ENCODE assay signal across 1 cellular context in the genomic region with DNA sequence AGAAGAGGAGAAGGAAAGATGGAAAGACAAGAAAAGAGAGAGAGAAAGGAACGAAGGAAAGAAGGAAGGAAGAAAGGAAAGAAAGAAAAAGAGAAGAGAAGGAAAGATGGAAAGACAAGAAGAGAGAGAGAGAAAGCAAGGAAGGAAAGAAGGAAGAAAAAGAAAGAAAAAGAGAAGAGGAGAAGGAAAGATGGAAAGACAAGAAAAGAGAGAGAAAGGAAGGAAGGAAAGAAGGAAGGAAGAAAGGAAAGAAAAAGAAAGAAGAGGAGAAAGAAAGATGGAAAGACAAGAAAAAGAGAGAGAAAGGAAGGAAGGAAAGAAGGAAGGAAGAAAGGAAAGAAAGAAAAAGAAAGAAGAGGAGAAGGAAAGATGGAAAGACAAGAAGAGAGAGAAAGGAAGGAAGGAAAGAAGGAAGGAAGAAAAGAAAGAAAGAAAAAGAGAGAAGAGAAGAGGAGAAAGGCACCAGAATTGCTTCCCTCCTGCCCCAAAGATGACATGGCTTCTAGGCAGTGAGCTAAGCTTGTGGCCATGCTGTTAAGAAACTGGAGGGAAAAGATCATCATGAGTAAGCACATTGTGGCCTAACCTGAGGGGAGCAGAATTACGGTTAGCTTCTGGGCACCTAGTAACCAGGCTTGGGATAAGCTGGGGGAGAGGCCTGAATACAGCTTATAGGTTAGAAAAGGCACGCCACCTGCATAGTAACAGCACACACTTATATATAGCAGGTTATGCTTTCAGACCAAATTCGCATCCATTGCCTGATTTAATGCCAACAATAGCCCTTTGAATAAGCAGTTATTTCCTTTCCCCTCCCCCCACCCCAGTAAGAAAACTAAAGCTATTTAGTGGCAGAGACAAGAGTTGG.
A peak's percentile ranks its signal among the peaks of the same experiment; 100 is the strongest.
TF ChIP-seq lines count a peak whose summit lies in the region.

No MANE protein-coding gene starts in this region.

TF ChIP-seq in HepG2, 621 proteins besides CTCF, POLR2A, EP300 and RAD21 (continues in another document):
- TF ChIP-seq EHMT2 (IDR thresholded peaks at IDR 0.05; ENCODE audit: borderline replicate concordance, low read depth, low read length): no peak
- TF ChIP-seq ZNF350 (CRISPR knock-in tag; IDR thresholded peaks at IDR 0.05; ENCODE audit: borderline replicate concordance, low read depth): no peak
- TF ChIP-seq DPF2 (CRISPR knock-in tag; IDR thresholded peaks at IDR 0.05; ENCODE audit: borderline replicate concordance, low read depth): no peak
- TF ChIP-seq BRCA1 (CRISPR knock-in tag; IDR thresholded peaks at IDR 0.05): no peak
- no peak for TF ChIP-seq PHF21A (CRISPR knock-in tag; IDR thresholded peaks at IDR 0.05)
- TF ChIP-seq, protein P1, sequence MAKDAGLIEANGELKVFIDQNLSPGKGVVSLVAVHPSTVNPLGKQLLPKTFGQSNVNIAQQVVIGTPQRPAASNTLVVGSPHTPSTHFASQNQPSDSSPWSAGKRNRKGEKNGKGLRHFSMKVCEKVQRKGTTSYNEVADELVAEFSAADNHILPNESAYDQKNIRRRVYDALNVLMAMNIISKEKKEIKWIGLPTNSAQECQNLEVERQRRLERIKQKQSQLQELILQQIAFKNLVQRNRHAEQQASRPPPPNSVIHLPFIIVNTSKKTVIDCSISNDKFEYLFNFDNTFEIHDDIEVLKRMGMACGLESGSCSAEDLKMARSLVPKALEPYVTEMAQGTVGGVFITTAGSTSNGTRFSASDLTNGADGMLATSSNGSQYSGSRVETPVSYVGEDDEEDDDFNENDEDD (CRISPR knock-in tag; IDR thresholded peaks at IDR 0.05; ENCODE audit: borderline replicate concordance): peak; percentile 34; the same call in 1 of the 2 replicates
- TF ChIP-seq ZNF788 (CRISPR knock-in tag; IDR thresholded peaks at IDR 0.05; ENCODE audit: borderline replicate concordance): no peak
- TF ChIP-seq TBP (CRISPR knock-in tag; IDR thresholded peaks at IDR 0.05): no peak
- TF ChIP-seq PRDM10 (CRISPR knock-in tag; IDR thresholded peaks at IDR 0.05; ENCODE audit: low read depth): no peak
- TF ChIP-seq RBFOX2 (IDR thresholded peaks at IDR 0.05; ENCODE audit: low read depth, low read length): no peak
- no peak for TF ChIP-seq RCOR2 (CRISPR knock-in tag; IDR thresholded peaks at IDR 0.05)
- TF ChIP-seq ZBTB43 (CRISPR knock-in tag; conservative IDR thresholded peaks at IDR 0.05): no peak
- TF ChIP-seq ATF6 (CRISPR knock-in tag; conservative IDR thresholded peaks at IDR 0.05): no peak
- TF ChIP-seq ZNF644 (CRISPR knock-in tag; IDR thresholded peaks at IDR 0.05; ENCODE audit: low read depth): no peak
- no peak for TF ChIP-seq ZBTB4 (CRISPR knock-in tag; IDR thresholded peaks at IDR 0.05; ENCODE audit: borderline replicate concordance)
- peak; percentile 52; the same call in 1 of the 2 replicates for TF ChIP-seq NFE2 (CRISPR knock-in tag; IDR thresholded peaks at IDR 0.05)
- TF ChIP-seq U2AF1 (optimal IDR thresholded peaks at IDR 0.05; ENCODE audit: low read depth, low read length): no peak
- TF ChIP-seq RAD51 (IDR thresholded peaks at IDR 0.05; ENCODE audit: borderline replicate concordance): peak; percentile 4; the same call in 1 of the 2 replicates
- TF ChIP-seq, protein P2, sequence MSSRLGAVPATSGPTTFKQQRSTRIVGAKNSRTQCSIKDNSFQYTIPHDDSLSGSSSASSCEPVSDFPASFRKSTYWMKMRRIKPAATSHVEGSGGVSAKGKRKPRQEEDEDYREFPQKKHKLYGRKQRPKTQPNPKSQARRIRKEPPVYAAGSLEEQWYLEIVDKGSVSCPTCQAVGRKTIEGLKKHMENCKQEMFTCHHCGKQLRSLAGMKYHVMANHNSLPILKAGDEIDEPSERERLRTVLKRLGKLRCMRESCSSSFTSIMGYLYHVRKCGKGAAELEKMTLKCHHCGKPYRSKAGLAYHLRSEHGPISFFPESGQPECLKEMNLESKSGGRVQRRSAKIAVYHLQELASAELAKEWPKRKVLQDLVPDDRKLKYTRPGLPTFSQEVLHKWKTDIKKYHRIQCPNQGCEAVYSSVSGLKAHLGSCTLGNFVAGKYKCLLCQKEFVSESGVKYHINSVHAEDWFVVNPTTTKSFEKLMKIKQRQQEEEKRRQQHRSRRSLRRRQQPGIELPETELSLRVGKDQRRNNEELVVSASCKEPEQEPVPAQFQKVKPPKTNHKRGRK (CRISPR knock-in tag; IDR thresholded peaks at IDR 0.05): peak; percentile 96
- no peak for TF ChIP-seq ZNF678 (CRISPR knock-in tag; IDR thresholded peaks at IDR 0.05)
- TF ChIP-seq ZSCAN20 (CRISPR knock-in tag; IDR thresholded peaks at IDR 0.05; ENCODE audit: borderline replicate concordance): no peak
- no peak for TF ChIP-seq RNF2 (conservative IDR thresholded peaks at IDR 0.05; ENCODE audit: low read depth)
- no peak for TF ChIP-seq CBX2 (IDR thresholded peaks at IDR 0.05; ENCODE audit: low read depth, low read length)
- TF ChIP-seq CBX2 (CRISPR knock-in tag; IDR thresholded peaks at IDR 0.05; ENCODE audit: low read depth): no peak
- TF ChIP-seq ZNF546 (CRISPR knock-in tag; conservative IDR thresholded peaks at IDR 0.05): no peak
- no peak for TF ChIP-seq ZNF232 (CRISPR knock-in tag; IDR thresholded peaks at IDR 0.05; ENCODE audit: borderline replicate concordance)
- TF ChIP-seq, protein P3, sequence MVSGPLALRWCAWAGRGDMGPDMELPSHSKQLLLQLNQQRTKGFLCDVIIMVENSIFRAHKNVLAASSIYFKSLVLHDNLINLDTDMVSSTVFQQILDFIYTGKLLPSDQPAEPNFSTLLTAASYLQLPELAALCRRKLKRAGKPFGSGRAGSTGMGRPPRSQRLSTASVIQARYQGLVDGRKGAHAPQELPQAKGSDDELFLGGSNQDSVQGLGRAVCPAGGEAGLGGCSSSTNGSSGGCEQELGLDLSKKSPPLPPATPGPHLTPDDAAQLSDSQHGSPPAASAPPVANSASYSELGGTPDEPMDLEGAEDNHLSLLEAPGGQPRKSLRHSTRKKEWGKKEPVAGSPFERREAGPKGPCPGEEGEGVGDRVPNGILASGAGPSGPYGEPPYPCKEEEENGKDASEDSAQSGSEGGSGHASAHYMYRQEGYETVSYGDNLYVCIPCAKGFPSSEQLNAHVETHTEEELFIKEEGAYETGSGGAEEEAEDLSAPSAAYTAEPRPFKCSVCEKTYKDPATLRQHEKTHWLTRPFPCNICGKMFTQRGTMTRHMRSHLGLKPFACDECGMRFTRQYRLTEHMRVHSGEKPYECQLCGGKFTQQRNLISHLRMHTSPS (CRISPR knock-in tag; IDR thresholded peaks at IDR 0.05; ENCODE audit: low read depth): no peak
- TF ChIP-seq MAFF (IDR thresholded peaks at IDR 0.05; ENCODE audit: low read depth, low read length): 0 out of 2 replicates have a peak, but pooled peaks have one; percentile 22
- TF ChIP-seq, protein P4, sequence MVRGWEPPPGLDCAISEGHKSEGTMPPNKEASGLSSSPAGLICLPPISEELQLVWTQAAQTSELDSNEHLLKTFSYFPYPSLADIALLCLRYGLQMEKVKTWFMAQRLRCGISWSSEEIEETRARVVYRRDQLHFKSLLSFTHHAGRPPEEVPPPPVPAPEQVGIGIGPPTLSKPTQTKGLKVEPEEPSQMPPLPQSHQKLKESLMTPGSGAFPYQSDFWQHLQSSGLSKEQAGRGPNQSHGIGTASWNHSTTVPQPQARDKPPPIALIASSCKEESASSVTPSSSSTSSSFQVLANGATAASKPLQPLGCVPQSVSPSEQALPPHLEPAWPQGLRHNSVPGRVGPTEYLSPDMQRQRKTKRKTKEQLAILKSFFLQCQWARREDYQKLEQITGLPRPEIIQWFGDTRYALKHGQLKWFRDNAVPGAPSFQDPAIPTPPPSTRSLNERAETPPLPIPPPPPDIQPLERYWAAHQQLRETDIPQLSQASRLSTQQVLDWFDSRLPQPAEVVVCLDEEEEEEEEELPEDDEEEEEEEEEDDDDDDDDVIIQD (CRISPR knock-in tag; IDR thresholded peaks at IDR 0.05; ENCODE audit: low read depth): no peak
- TF ChIP-seq, protein P5, sequence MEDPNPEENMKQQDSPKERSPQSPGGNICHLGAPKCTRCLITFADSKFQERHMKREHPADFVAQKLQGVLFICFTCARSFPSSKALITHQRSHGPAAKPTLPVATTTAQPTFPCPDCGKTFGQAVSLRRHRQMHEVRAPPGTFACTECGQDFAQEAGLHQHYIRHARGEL (CRISPR knock-in tag; IDR thresholded peaks at IDR 0.05): no peak
- TF ChIP-seq ZBTB7A (CRISPR knock-in tag; IDR thresholded peaks at IDR 0.05): no peak
- no peak for TF ChIP-seq ZNF567 (CRISPR knock-in tag; IDR thresholded peaks at IDR 0.05; ENCODE audit: borderline replicate concordance)
- no peak for TF ChIP-seq ZNF768 (CRISPR knock-in tag; IDR thresholded peaks at IDR 0.05)
- TF ChIP-seq MAFK (conservative IDR thresholded peaks at IDR 0.05 in 1 of 2, IDR thresholded peaks at IDR 0.05 in 1 of 2; ENCODE audit: low read length in 2 of 2): peak in 1 of 2 experiments; percentile 51; a peak in 1 of 4 replicates
- no peak for TF ChIP-seq ZNF335 (CRISPR knock-in tag; IDR thresholded peaks at IDR 0.05)
- TF ChIP-seq, protein P6, sequence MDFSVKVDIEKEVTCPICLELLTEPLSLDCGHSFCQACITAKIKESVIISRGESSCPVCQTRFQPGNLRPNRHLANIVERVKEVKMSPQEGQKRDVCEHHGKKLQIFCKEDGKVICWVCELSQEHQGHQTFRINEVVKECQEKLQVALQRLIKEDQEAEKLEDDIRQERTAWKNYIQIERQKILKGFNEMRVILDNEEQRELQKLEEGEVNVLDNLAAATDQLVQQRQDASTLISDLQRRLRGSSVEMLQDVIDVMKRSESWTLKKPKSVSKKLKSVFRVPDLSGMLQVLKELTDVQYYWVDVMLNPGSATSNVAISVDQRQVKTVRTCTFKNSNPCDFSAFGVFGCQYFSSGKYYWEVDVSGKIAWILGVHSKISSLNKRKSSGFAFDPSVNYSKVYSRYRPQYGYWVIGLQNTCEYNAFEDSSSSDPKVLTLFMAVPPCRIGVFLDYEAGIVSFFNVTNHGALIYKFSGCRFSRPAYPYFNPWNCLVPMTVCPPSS (IDR thresholded peaks at IDR 0.05): no peak
